12 cellular contexts compared by ENCODE assay signal in the genomic region with DNA sequence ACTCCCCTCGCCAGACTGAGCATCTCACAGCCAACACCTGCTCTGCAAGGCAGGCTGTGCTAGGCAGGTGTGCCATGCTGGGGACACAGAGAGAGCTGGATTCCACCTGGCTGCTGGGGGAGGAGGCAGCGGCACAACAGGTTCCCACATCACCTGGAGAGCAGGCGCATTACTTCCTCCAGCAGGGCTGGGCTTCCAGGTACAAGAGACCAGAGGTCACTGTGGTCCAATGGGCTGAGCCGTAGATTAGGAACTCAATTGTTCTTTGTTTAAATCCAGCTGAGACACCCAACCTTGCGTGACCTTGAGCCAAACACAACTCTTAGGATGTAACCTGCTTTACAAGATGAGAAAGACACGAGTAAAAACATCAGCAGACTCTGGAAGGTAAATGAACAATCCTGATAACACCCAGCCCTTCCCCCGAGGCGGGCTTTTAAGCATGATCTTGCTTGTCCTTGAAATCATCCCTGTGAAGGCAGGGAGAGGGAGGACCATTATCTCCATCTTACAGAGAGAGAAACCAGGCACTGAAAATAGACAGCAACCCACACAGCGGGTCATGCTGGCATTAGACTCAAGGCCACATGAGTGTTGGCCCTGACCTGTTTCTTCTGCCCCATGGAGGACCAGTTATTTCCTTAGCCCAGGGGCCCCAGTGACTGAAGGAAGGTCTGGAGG.
DNase-seq lines count a peak whose midpoint lies in the region; ATAC-seq, FAIRE-seq and TF ChIP-seq lines count a peak whose summit lies in the region.
"Had no signal": no experiment of that assay in that cellular context is flagged by ENCODE, and none has a peak within 500 bp of the region (broad histone marks: within the 10 kb centered on the region; RNA-seq: fewer than 3 reads in every experiment).

No MANE protein-coding gene starts in this region.

- H3K9ac ChIP-seq in Loucy (ENCODE audit: low read depth, low read length, poor library complexity, severe bottlenecking) (no peak overlapping the region), astrocyte (ENCODE audit: low read length) (no peak overlapping the region)
- H3K9ac ChIP-seq: BLaER1 had no signal

- H3K4me3 Mint-ChIP-seq in astrocyte (ENCODE audit: unreplicated experiment) = no peak overlapping the region
- H3K4me3 Mint-ChIP-seq in activated CD8-positive, alpha-beta T cell treated with anti-CD3 and anti-CD28 coated beads, Interleukin-2, amount 10 ng/mL, durations not matched to agents 7 days and 5 days = no peak overlapping the region
- no peak overlapping the region for H3K4me3 Mint-ChIP-seq in activated CD4-positive, alpha-beta T cell treated with anti-CD3 and anti-CD28 coated beads for 36 hours

- H3K4me1 ChIP-seq in Loucy (ENCODE audit: insufficient read depth, low read length, poor library complexity, severe bottlenecking) (peaks cover 36% of the 10 kb centered on the region), astrocyte (ENCODE audit: insufficient read depth, low read length) (no peaks in the 10 kb centered on the region), muscle layer of duodenum (ENCODE audit: control insufficient read depth in 1 of 2, insufficient read depth in 2 of 2, low read length in 2 of 2) (peaks cover 6 to 10% of the 10 kb centered on the region in 2 donors)

- no peaks in the 10 kb centered on the region for H3F3A ChIP-seq in Loucy (ENCODE audit: low read depth)

- peak overlapping the region; percentile 41 for H3K27ac Mint-ChIP-seq in astrocyte (ENCODE audit: unreplicated experiment)
- H3K27ac Mint-ChIP-seq in activated CD8-positive, alpha-beta T cell treated with anti-CD3 and anti-CD28 coated beads, Interleukin-2, amount 10 ng/mL, durations not matched to agents 7 days and 5 days = no peak overlapping the region
- H3K27ac Mint-ChIP-seq in activated CD4-positive, alpha-beta T cell treated with anti-CD3 and anti-CD28 coated beads for 36 hours = no peak overlapping the region

- CTCF ChIA-PET in activated CD8-positive, alpha-beta T cell treated with anti-CD3 and anti-CD28 coated beads, Interleukin-2, amount 10 ng/mL, durations not matched to agents 7 days and 5 days (lab: Charles Lee) = no interaction called here
- CTCF ChIA-PET in activated CD4-positive, alpha-beta T cell treated with anti-CD3 and anti-CD28 coated beads for 36 hours (lab: Charles Lee) = no interaction called here

- H3K79me2 ChIP-seq in Loucy (ENCODE audit: insufficient read depth, low read length) = no peaks in the 10 kb centered on the region
- H3K79me2 ChIP-seq in astrocyte (ENCODE audit: insufficient read depth, low read length) = no peaks in the 10 kb centered on the region

- intact Hi-C loops in activated CD4-positive, alpha-beta T cell treated with anti-CD3 and anti-CD28 coated beads for 36 hours (cut with DNase I, micrococcal nuclease) = no loop called here

- H3K4me3 ChIP-seq in Loucy (ENCODE audit: low read length, poor library complexity, severe bottlenecking) (no peak overlapping the region), astrocyte (ENCODE audit: insufficient read depth, low read depth, low read length) (no peak overlapping the region), muscle layer of duodenum (ENCODE audit: low read depth in 1 of 2, low read length in 2 of 2) (no peak overlapping the region)
- H3K4me3 ChIP-seq: BLaER1 had no signal

- peaks cover 7% of the 10 kb centered on the region for H3K27me3 Mint-ChIP-seq in astrocyte (ENCODE audit: low read depth, unreplicated experiment)
- peaks cover 4% of the 10 kb centered on the region for H3K27me3 Mint-ChIP-seq in activated CD8-positive, alpha-beta T cell treated with anti-CD3 and anti-CD28 coated beads, Interleukin-2, amount 10 ng/mL, durations not matched to agents 7 days and 5 days (ENCODE audit: low read depth)
- no peaks in the 10 kb centered on the region for H3K27me3 Mint-ChIP-seq in activated CD4-positive, alpha-beta T cell treated with anti-CD3 and anti-CD28 coated beads for 36 hours

- POLR2A ChIA-PET in activated CD8-positive, alpha-beta T cell treated with anti-CD3 and anti-CD28 coated beads, Interleukin-2, amount 10 ng/mL, durations not matched to agents 7 days and 5 days (lab: Charles Lee) = no interaction called here
- POLR2A ChIA-PET in activated CD4-positive, alpha-beta T cell treated with anti-CD3 and anti-CD28 coated beads for 36 hours (lab: Charles Lee) = interaction anchor here (0.6 kb wide), 1 partner anchor 91 kb away, joined by 3 read pairs; no protein-coding TSS in a partner anchor

- no peaks in the 10 kb centered on the region for H3K4me1 Mint-ChIP-seq in astrocyte (ENCODE audit: low read depth, unreplicated experiment)
- peaks cover 8% of the 10 kb centered on the region for H3K4me1 Mint-ChIP-seq in activated CD8-positive, alpha-beta T cell treated with anti-CD3 and anti-CD28 coated beads, Interleukin-2, amount 10 ng/mL, durations not matched to agents 7 days and 5 days (ENCODE audit: low read depth)
- peaks cover 2% of the 10 kb centered on the region for H3K4me1 Mint-ChIP-seq in activated CD4-positive, alpha-beta T cell treated with anti-CD3 and anti-CD28 coated beads for 36 hours

- no peaks in the 10 kb centered on the region for H3K9me2 ChIP-seq in Loucy (replicated peaks; ENCODE audit: low read depth, low read length)

- H3K9me3 ChIP-seq in Loucy (ENCODE audit: insufficient read depth, low read depth, low read length) (no peaks in the 10 kb centered on the region), astrocyte (ENCODE audit: insufficient read depth, low read depth, low read length) (no peaks in the 10 kb centered on the region), muscle layer of duodenum (ENCODE audit: control insufficient read depth in 1 of 2, low read length in 2 of 2) (no peaks in the 10 kb centered on the region)
- H3K9me3 ChIP-seq: BLaER1 had no signal

- H3K9me3 Mint-ChIP-seq in astrocyte (ENCODE audit: unreplicated experiment) = no peaks in the 10 kb centered on the region
- no peaks in the 10 kb centered on the region for H3K9me3 Mint-ChIP-seq in activated CD8-positive, alpha-beta T cell treated with anti-CD3 and anti-CD28 coated beads, Interleukin-2, amount 10 ng/mL, durations not matched to agents 7 days and 5 days (ENCODE audit: insufficient read depth)
- no peaks in the 10 kb centered on the region for H3K9me3 Mint-ChIP-seq in activated CD4-positive, alpha-beta T cell treated with anti-CD3 and anti-CD28 coated beads for 36 hours (ENCODE audit: low read depth)
- H3K9me3 Mint-ChIP-seq: activated naive CD4-positive, alpha-beta T cell treated with anti-CD3 and anti-CD28 coated beads, Interleukin-2, amount 50 U/mL, for 72 hours had no signal

- H3K36me3 ChIP-seq in Loucy (ENCODE audit: insufficient read depth, low read length) (no peaks in the 10 kb centered on the region), astrocyte (ENCODE audit: insufficient read depth, low read length) (no peaks in the 10 kb centered on the region), muscle layer of duodenum (ENCODE audit: control insufficient read depth in 1 of 2, insufficient read depth in 2 of 2, low read length in 2 of 2) (no peaks in the 10 kb centered on the region)
- H3K36me3 ChIP-seq: BLaER1 had no signal

- H2AFZ ChIP-seq in Loucy (ENCODE audit: low read length) = peak overlapping the region; percentile 35
- H2AFZ ChIP-seq in astrocyte (ENCODE audit: low read depth, low read length) = no peak overlapping the region

- DNase-seq in COR-L47 (lab: John Stamatoyannopoulos, UW) (peak; percentile 58), astrocyte (ENCODE audit: low read depth) (no peak), T-helper 9 cell (no peak)
- DNase-seq in activated CD8-positive, alpha-beta T cell treated with anti-CD3 and anti-CD28 coated beads, Interleukin-2, amount 10 ng/mL, durations not matched to agents 7 days and 5 days = no peak
- no peak for DNase-seq in activated CD4-positive, alpha-beta T cell treated with anti-CD3 and anti-CD28 coated beads for 36 hours
- no peak for DNase-seq in activated CD8-positive, alpha-beta memory T cell treated with anti-CD3 and anti-CD28 coated beads, Interleukin-2, amount 50 U/mL, for 4 hours
- DNase-seq: cerebellar nuclear complex, GDM1 had no signal

- H3K4me2 ChIP-seq in Loucy (ENCODE audit: low read depth, low read length, poor library complexity, severe bottlenecking) = peak overlapping the region; percentile 41
- H3K4me2 ChIP-seq in astrocyte (ENCODE audit: low read length) = no peak overlapping the region

- H3K27me3 ChIP-seq in Loucy (ENCODE audit: insufficient read depth, low read length, poor library complexity, severe bottlenecking) (no peaks in the 10 kb centered on the region), astrocyte (ENCODE audit: insufficient read depth, low read length) (peaks cover 7% of the 10 kb centered on the region), muscle layer of duodenum (ENCODE audit: low read depth, low read length) (no peaks in the 10 kb centered on the region)
- H3K27me3 ChIP-seq: BLaER1 had no signal

- ATAC-seq in activated CD8-positive, alpha-beta T cell treated with anti-CD3 and anti-CD28 coated beads, Interleukin-2, amount 10 ng/mL, durations not matched to agents 7 days and 5 days = no peak
- no peak for ATAC-seq in activated CD4-positive, alpha-beta T cell treated with anti-CD3 and anti-CD28 coated beads for 36 hours
- ATAC-seq: activated naive CD4-positive, alpha-beta T cell treated with anti-CD3 and anti-CD28 coated beads, Interleukin-2, amount 50 U/mL, for 72 hours had no signal

- no peak overlapping the region for H3K27ac ChIP-seq in astrocyte (ENCODE audit: low read depth, low read length)
- peak overlapping the region; percentile 48 for H3K27ac ChIP-seq in muscle layer of duodenum (ENCODE audit: low read length)
- H3K27ac ChIP-seq: BLaER1 had no signal

- no peak for FAIRE-seq in astrocyte (lab: Jason Lieb, UNC)

- no peaks in the 10 kb centered on the region for H3K36me3 Mint-ChIP-seq in astrocyte (ENCODE audit: low read depth, unreplicated experiment)
- no peaks in the 10 kb centered on the region for H3K36me3 Mint-ChIP-seq in activated CD8-positive, alpha-beta T cell treated with anti-CD3 and anti-CD28 coated beads, Interleukin-2, amount 10 ng/mL, durations not matched to agents 7 days and 5 days (ENCODE audit: low read depth)
- no peaks in the 10 kb centered on the region for H3K36me3 Mint-ChIP-seq in activated CD4-positive, alpha-beta T cell treated with anti-CD3 and anti-CD28 coated beads for 36 hours (ENCODE audit: low read depth)
- H3K36me3 Mint-ChIP-seq: activated naive CD4-positive, alpha-beta T cell treated with anti-CD3 and anti-CD28 coated beads, Interleukin-2, amount 50 U/mL, for 72 hours had no signal

- TF ChIP-seq CTCF in Loucy (conservative IDR thresholded peaks at IDR 0.05; ENCODE audit: low read length) = no peak
- TF ChIP-seq CTCF in astrocyte (IDR thresholded peaks at IDR 0.05; ENCODE audit: insufficient read depth, low read depth, low read length) = no peak

- H4K20me1 ChIP-seq in Loucy (ENCODE audit: insufficient read depth, low read length, poor library complexity, severe bottlenecking) = no peaks in the 10 kb centered on the region
- no peaks in the 10 kb centered on the region for H4K20me1 ChIP-seq in astrocyte (ENCODE audit: insufficient read depth, low read length)
- H4K20me1 ChIP-seq: BLaER1 had no signal
